In the genomic region with DNA sequence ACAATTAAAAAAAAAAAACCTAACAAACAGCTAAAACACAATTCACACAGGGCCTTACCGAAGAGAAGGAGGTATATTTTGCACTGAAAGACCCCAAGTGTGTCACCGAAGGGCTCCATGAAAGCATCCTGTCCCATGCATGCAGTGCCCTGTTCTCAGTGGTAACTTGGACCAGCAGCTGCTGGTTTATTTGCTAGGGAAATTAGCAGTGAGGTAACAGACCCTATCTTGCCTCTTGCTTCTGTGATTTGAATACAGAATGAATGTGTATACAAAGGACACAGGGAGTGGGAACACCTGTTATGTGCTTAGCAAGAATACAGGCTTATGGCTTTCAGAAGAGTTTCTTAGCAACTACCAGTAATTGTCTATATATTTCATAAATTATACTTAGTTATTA, we compare ENCODE assay signal across 16 cellular contexts. TPM values are rescaled to one million over a fixed set of nuclear protein-coding genes. Genes with fewer than 3 reads are reported as not detected.
DNase-seq lines count a peak whose midpoint lies in the region; ATAC-seq, FAIRE-seq and TF ChIP-seq lines count a peak whose summit lies in the region.
"Had no signal": no experiment of that assay in that cellular context is flagged by ENCODE, and none has a peak within 500 bp of the region (broad histone marks: within the 10 kb centered on the region; RNA-seq: fewer than 3 reads in every experiment).

TSS of gene HEPACAM2 (minus strand) at position 160 of the 400 bp plus-strand sequence.

- no peaks in the 10 kb centered on the region for H3K9me3 Mint-ChIP-seq in Caco-2 (ENCODE audit: unreplicated experiment)
- H3K9me3 Mint-ChIP-seq in endodermal cell, result no peaks in the 10 kb centered on the region
- H3K9me3 Mint-ChIP-seq: activated CD8-positive, alpha-beta T cell treated with anti-CD3 and anti-CD28 coated beads for 36 hours; immature natural killer cell; memory B cell had no signal

- no peak for FAIRE-seq in K562 (lab: Jason Lieb, UNC)
- FAIRE-seq: TTC549 had no signal

- H3K9me1 ChIP-seq in K562 (ENCODE audit: control insufficient read depth, insufficient read depth, low read length), result no peaks in the 10 kb centered on the region

- POLR2A ChIA-PET in Caco-2 (lab: Charles Lee) (no interaction called here), K562 (lab: Yijun Ruan, JAX) (no interaction called here)

- H3K36me3 Mint-ChIP-seq in Caco-2 (ENCODE audit: insufficient read depth, unreplicated experiment) (no peaks in the 10 kb centered on the region), endodermal cell (ENCODE audit: low read depth) (no peaks in the 10 kb centered on the region)
- H3K36me3 Mint-ChIP-seq: immature natural killer cell, memory B cell had no signal

- H3K9ac ChIP-seq in K562 (ENCODE audit: insufficient read depth in 1 of 2, low read depth in 2 of 2, low read length in 2 of 2) (no peak within 1 kb of the TSS), endodermal cell (ENCODE audit: extremely low read depth, low read length, poor library complexity, severe bottlenecking) (no peak within 1 kb of the TSS)

- TF ChIP-seq POLR2A in K562 (conservative IDR thresholded peaks at IDR 0.05), result no peak
- TF ChIP-seq POLR2A in stomach (IDR thresholded peaks at IDR 0.05), result no peak

- H3K4me3 ChIP-seq in Caco-2 (ENCODE audit: low read depth, low read length) (peak within 1 kb of the TSS; percentile 28), K562 (no peak within 1 kb of the TSS), endodermal cell (ENCODE audit: low read length) (no peak within 1 kb of the TSS), stomach (no peak within 1 kb of the TSS)
- H3K4me3 ChIP-seq: thoracic aorta had no signal

- DNase-seq in Caco-2, result no peak
- peak; percentile 56 for DNase-seq in NAMALWA (ENCODE audit: low spot score)
- peak; percentile 89 for DNase-seq in NCI-H2171 treated with DMSO at 0.1 percent for 48 hours (lab: John Stamatoyannopoulos, UW)
- DNase-seq in K562 (ENCODE audit: extremely low read depth in 1 of 4, low spot score in 3 of 4), result no peak
- no peak for DNase-seq in endodermal cell
- no peak for DNase-seq in stimulated activated CD4-positive, alpha-beta T cell treated with anti-CD3 and anti-CD28 coated beads, Interleukin-1b, Interleukin-23, amount 100 ng/mL, for 48 hours
- DNase-seq in stomach, result no peak
- DNase-seq: activated CD8-positive, alpha-beta T cell treated with anti-CD3 and anti-CD28 coated beads for 36 hours; immature natural killer cell; OCI-M1 had no signal

- H3K9me3 ChIP-seq in Caco-2, result no peaks in the 10 kb centered on the region
- no peaks in the 10 kb centered on the region for H3K9me3 ChIP-seq in K562 (replicated peaks; ENCODE audit: control insufficient read depth, insufficient read depth, low read depth, low read length)
- H3K9me3 ChIP-seq in endodermal cell (ENCODE audit: control insufficient read depth, low read length), result no peaks in the 10 kb centered on the region
- no peaks in the 10 kb centered on the region for H3K9me3 ChIP-seq in stomach
- H3K9me3 ChIP-seq: thoracic aorta had no signal

- H3K4me1 ChIP-seq in Caco-2 (peaks cover 7% of the 10 kb centered on the region; the same call in 1 of the 2 replicates), K562 (replicated peaks in 1 of 2; ENCODE audit: control insufficient read depth in 2 of 2, insufficient read depth in 2 of 2, low read length in 2 of 2) (peaks cover 0 to 5% of the 10 kb centered on the region in 2 experiments; a peak in 3 of 5 replicates), endodermal cell (ENCODE audit: control insufficient read depth, insufficient read depth, low read length) (peaks cover 9% of the 10 kb centered on the region), stomach (peaks cover 2 to 19% (median 9%) of the 10 kb centered on the region in 4 donors)

- no peaks in the 10 kb centered on the region for H3K27me3 Mint-ChIP-seq in Caco-2 (ENCODE audit: insufficient read depth, unreplicated experiment)
- H3K27me3 Mint-ChIP-seq in endodermal cell (ENCODE audit: insufficient read depth), result peaks cover 12% of the 10 kb centered on the region
- H3K27me3 Mint-ChIP-seq: memory B cell had no signal

- no peak within 1 kb of the TSS for H3K4me2 ChIP-seq in K562 (ENCODE audit: insufficient read depth, low read length)

- no peaks in the 10 kb centered on the region for H3K79me2 ChIP-seq in K562 (ENCODE audit: control insufficient read depth, insufficient read depth, low read length)

- intact Hi-C loops in Caco-2 (cut with micrococcal nuclease; ENCODE audit: unreplicated experiment) (loop anchor here (5.0 kb wide), 1 partner anchor 389 kb away; the partner anchor contains the start of gene CDK6), K562 (cut with micrococcal nuclease) (loop anchor here (5.0 to 10.0 kb wide), 2 partner anchors 169 to 602 kb away; no protein-coding TSS in a partner anchor), stomach (cut with DNase I; ENCODE audit: low total_unique reads) (no loop called here)

- peak within 1 kb of the TSS; percentile 47; the same call in 1 of the 2 replicates for H2AFZ ChIP-seq in K562 (ENCODE audit: low read depth, low read length)

- in situ Hi-C loops in K562 (cut with MboI), result no loop called here

- H3K4me3 Mint-ChIP-seq in Caco-2 (ENCODE audit: unreplicated experiment), result no peak within 1 kb of the TSS
- H3K4me3 Mint-ChIP-seq in endodermal cell, result no peak within 1 kb of the TSS
- H3K4me3 Mint-ChIP-seq: activated CD8-positive, alpha-beta T cell treated with anti-CD3 and anti-CD28 coated beads for 36 hours; immature natural killer cell; memory B cell had no signal

- CTCF ChIA-PET in Caco-2 (lab: Charles Lee) (no interaction called here), K562 (lab: Yijun Ruan, JAX; ENCODE audit: low intra/inter-chr PET ratio) (interaction anchor here (1.1 kb wide), 1 partner anchor 605 kb away, joined by 3 read pairs; no protein-coding TSS in a partner anchor)

- BruUV-seq in Caco-2 (replicated peaks; lab: Mats Ljungman, UMichigan) (no TSS peak), K562 (replicated peaks; lab: Mats Ljungman, UMichigan) (no TSS peak)

- H3K27ac Mint-ChIP-seq in Caco-2 (ENCODE audit: unreplicated experiment) (no peak within 1 kb of the TSS), endodermal cell (no peak within 1 kb of the TSS)
- H3K27ac Mint-ChIP-seq: activated CD8-positive, alpha-beta T cell treated with anti-CD3 and anti-CD28 coated beads for 36 hours; immature natural killer cell; memory B cell had no signal

- H3K27ac ChIP-seq in K562 (ENCODE audit: extremely low read depth, low read depth, low read length), result no peak within 1 kb of the TSS
- H3K27ac ChIP-seq in endodermal cell (ENCODE audit: low read depth, low read length), result no peak within 1 kb of the TSS
- H3K27ac ChIP-seq in stomach, result no peak within 1 kb of the TSS
- H3K27ac ChIP-seq: thoracic aorta had no signal

- TF ChIP-seq CTCF in Caco-2 (IDR thresholded peaks at IDR 0.05; ENCODE audit: insufficient read depth in 1 of 2, low read depth in 1 of 2, low read length in 1 of 2, severe bottlenecking in 1 of 2, unreplicated experiment in 1 of 2) (no peak), K562 (IDR thresholded peaks at IDR 0.05 in 2 of 3, conservative IDR thresholded peaks at IDR 0.05 in 1 of 3; ENCODE audit: insufficient read depth in 2 of 3, low read depth in 1 of 3, low read length in 3 of 3) (no peak), endodermal cell (conservative IDR thresholded peaks at IDR 0.05) (no peak), stomach (IDR thresholded peaks at IDR 0.05) (no peak)

- TF ChIP-seq RAD21 in K562 (CRISPR knock-in tag; conservative IDR thresholded peaks at IDR 0.05 in 1 of 2, IDR thresholded peaks at IDR 0.05 in 1 of 2), result no peak

- 12% methylated on average over 2 of the region's 2 CpGs for WGBS in K562 (ENCODE audit: insufficient coverage, low coverage, missing lambda C conversion rate)
- WGBS in endodermal cell (ENCODE audit: insufficient coverage in 1 of 2, insufficient read length in 1 of 2), 2 experiments, result 67 to 83% methylated on average over 2 of the region's 2 CpGs
- 32 to 50% (median 38%) methylated on average over 2 of the region's 2 CpGs for WGBS in stomach, 5 donors

- H3K36me3 ChIP-seq in Caco-2 (ENCODE audit: control insufficient read depth, insufficient read depth, low read length) (no peaks in the 10 kb centered on the region), K562 (ENCODE audit: control insufficient read depth, insufficient read depth, low read length) (no peaks in the 10 kb centered on the region), endodermal cell (ENCODE audit: control insufficient read depth, insufficient read depth, low read length) (no peaks in the 10 kb centered on the region), stomach (no peaks in the 10 kb centered on the region)
- H3K36me3 ChIP-seq: thoracic aorta had no signal

- ATAC-seq in K562, result no peak
- no peak for ATAC-seq in GM21786 (IDR thresholded peaks at IDR 0.05; ENCODE audit: unreplicated experiment)
- ATAC-seq: activated CD8-positive, alpha-beta T cell treated with anti-CD3 and anti-CD28 coated beads for 36 hours; SK-N-SH treated with all-trans-retinoic acid at 6 μM for 48 hours had no signal

- H3K4me1 Mint-ChIP-seq in Caco-2 (ENCODE audit: low read depth, unreplicated experiment) (no peaks in the 10 kb centered on the region), endodermal cell (peaks cover 12% of the 10 kb centered on the region)

- no peaks in the 10 kb centered on the region for H4K20me1 ChIP-seq in K562 (replicated peaks; ENCODE audit: control insufficient read depth, insufficient read depth, low read length)

- H3K27me3 ChIP-seq in Caco-2 (replicated peaks; ENCODE audit: control insufficient read depth, insufficient read depth, low read length) (no peaks in the 10 kb centered on the region), K562 (ENCODE audit: control insufficient read depth in 2 of 2, insufficient read depth in 2 of 2, low read length in 2 of 2) (no peaks in the 10 kb centered on the region), endodermal cell (ENCODE audit: control insufficient read depth, insufficient read depth, low read length, poor library complexity, severe bottlenecking) (peaks cover 40% of the 10 kb centered on the region), stomach (no peaks in the 10 kb centered on the region)

- TF ChIP-seq EP300 in K562 (IDR thresholded peaks at IDR 0.05; ENCODE audit: low read length) (no peak), stomach (IDR thresholded peaks at IDR 0.05) (no peak)

RNA-seq across cellular contexts. Expression of gene HEPACAM2, which starts in this region (rescaled TPM):
- total RNA-seq in Caco-2 (2022) (2.1 and 4.4 TPM in 2 replicates), K562 (2014; rRNA removed) (2.8 TPM in 2 replicates), K562 (2014; rRNA removed; fragmentation: Illumina TruSeq; extraction: Trizol) (4.0 and 5.5 TPM in 2 replicates), K562 (2015; rRNA removed; fragmentation: Illumina TruSeq; extraction: Trizol) (2.4 and 2.5 TPM in 2 replicates), K562 (2021) (2.0 and 2.8 TPM in 2 replicates), endodermal cell (not detected), stomach (1 to 10 TPM in 3 of 5 donors, under 1 TPM in 1, not detected in 1; 0.89 to 6.4 (median 3.3) TPM)
- 2.3 and 6.4 TPM in 2 replicates for total RNA-seq in K562 (2011; cell fraction: chromatin; rRNA removed; ENCODE audit: low replicate concordance)
- total RNA-seq in K562 (2011; cell fraction: nucleolus; rRNA removed), result 2.3 and 3.6 TPM in 2 replicates
- 3.8 and 4.1 TPM in 2 replicates for total RNA-seq in K562 (2011; cell fraction: nucleoplasm; rRNA removed)
- polyA plus RNA-seq in K562 (2011; rRNA removed) (4.0 and 23.6 TPM in 2 replicates), K562 (2014; fragmentation: Illumina TruSeq; extraction: Trizol) (5.4 and 6.5 TPM in 2 replicates), K562 (2014; fragmentation: Nextera tagmentation; extraction: Ambion mirVana) (1 to 10 TPM; 3.9 to 6.0 TPM), K562 (2014; rRNA removed) (3.6 and 4.7 TPM in 2 replicates), stomach (1 to 10 TPM in 2 of 3 donors, under 1 TPM in 1; 0.83 to 2.3 (median 1.2) TPM)
- polyA plus RNA-seq in K562 (2011; cell fraction: cytosol; rRNA removed), result 2.3 and 15.2 TPM in 2 replicates
- polyA plus RNA-seq in K562 (2011; cell fraction: nucleus; rRNA removed), result 5.1 and 30.7 TPM in 2 replicates
- 1.5 and 4.2 TPM in 2 replicates for polyA plus RNA-seq in K562 (2012)
- 3.4 and 28.1 TPM in 2 replicates for polyA minus RNA-seq in K562 (2011; rRNA and poly(A)+ RNA removed)
- polyA minus RNA-seq in K562 (2011; cell fraction: cytosol; rRNA and poly(A)+ RNA removed), result 1.1 and 6.2 TPM in 2 replicates
- 3.8 and 29.0 TPM in 2 replicates for polyA minus RNA-seq in K562 (2011; cell fraction: nucleus; rRNA and poly(A)+ RNA removed)
- 0.32 TPM for polyA plus RNA-seq in endodermal cell (2013, experiment 1 of 2)
- polyA plus RNA-seq in endodermal cell (2013, experiment 2 of 2), result 0.37 TPM
- total RNA-seq: activated CD8-positive, alpha-beta T cell treated with anti-CD3 and anti-CD28 coated beads for 36 hours; chondrocyte; thoracic aorta had no signal

Comparison
In these comparisons a context has a peak if more than half of its experiments do, and no peak if none do; other contexts are left out.
1. DNase-seq: peak in NAMALWA (single experiment) and NCI-H2171 treated with DMSO at 0.1 percent for 48 hours (single experiment); none in Caco-2 (0 of 2), K562 (0 of 4), endodermal cell (single experiment), stimulated activated CD4-positive, alpha-beta T cell treated with anti-CD3 and anti-CD28 coated beads, Interleukin-1b, Interleukin-23, amount 100 ng/mL, for 48 hours (single experiment) and stomach (single experiment).